ENCODE assay signal across 1 cellular context in genomic region chr16:85634747-85635544, GRCh38.
TF ChIP-seq lines count a peak whose summit lies in the region.

No MANE protein-coding gene starts in this region.

TF ChIP-seq in H1, 55 proteins besides CTCF, POLR2A, EP300 and RAD21:
- no peak; the same call in 1 of the 2 replicates for TF ChIP-seq GABPA (IDR thresholded peaks at IDR 0.05; ENCODE audit: borderline replicate concordance, insufficient read depth, low read length)
- TF ChIP-seq KDM1A (IDR thresholded peaks at IDR 0.05; ENCODE audit: borderline replicate concordance, low read length) = no peak
- no peak for TF ChIP-seq POLR2AphosphoS5 (IDR thresholded peaks at IDR 0.05; ENCODE audit: low read depth, low read length)
- TF ChIP-seq TBP (IDR thresholded peaks at IDR 0.05; ENCODE audit: low read depth, low read length) = no peak
- no peak for TF ChIP-seq JUN (IDR thresholded peaks at IDR 0.05; ENCODE audit: low read depth, low read length)
- no peak for TF ChIP-seq MAX (IDR thresholded peaks at IDR 0.05)
- TF ChIP-seq ZNF274 (IDR thresholded peaks at IDR 0.05; ENCODE audit: borderline replicate concordance, extremely low read depth, low read length) = no peak
- TF ChIP-seq RNF2 (IDR thresholded peaks at IDR 0.05; ENCODE audit: borderline replicate concordance, low read depth, low read length, missing control alignments, poor library complexity, severe bottlenecking) = no peak
- no peak for TF ChIP-seq SP1 (IDR thresholded peaks at IDR 0.05; ENCODE audit: low read depth, low read length)
- no peak for TF ChIP-seq NANOG (IDR thresholded peaks at IDR 0.05; ENCODE audit: insufficient read depth, low read depth, low read length, poor library complexity, severe bottlenecking)
- TF ChIP-seq TAF1 (IDR thresholded peaks at IDR 0.05; ENCODE audit: low read depth, low read length) = no peak
- TF ChIP-seq CHD2 (IDR thresholded peaks at IDR 0.05; ENCODE audit: low read length) = no peak
- no peak for TF ChIP-seq CHD1 (IDR thresholded peaks at IDR 0.05; ENCODE audit: low read depth, low read length)
- no peak for TF ChIP-seq NRF1 (IDR thresholded peaks at IDR 0.05; ENCODE audit: low read depth, low read length)
- TF ChIP-seq PHF8 (conservative IDR thresholded peaks at IDR 0.05; ENCODE audit: low read depth, low read length) = no peak
- no peak for TF ChIP-seq BCL11A (IDR thresholded peaks at IDR 0.05; ENCODE audit: low read depth in 2 of 2, low read length in 2 of 2)
